In the genomic region with DNA sequence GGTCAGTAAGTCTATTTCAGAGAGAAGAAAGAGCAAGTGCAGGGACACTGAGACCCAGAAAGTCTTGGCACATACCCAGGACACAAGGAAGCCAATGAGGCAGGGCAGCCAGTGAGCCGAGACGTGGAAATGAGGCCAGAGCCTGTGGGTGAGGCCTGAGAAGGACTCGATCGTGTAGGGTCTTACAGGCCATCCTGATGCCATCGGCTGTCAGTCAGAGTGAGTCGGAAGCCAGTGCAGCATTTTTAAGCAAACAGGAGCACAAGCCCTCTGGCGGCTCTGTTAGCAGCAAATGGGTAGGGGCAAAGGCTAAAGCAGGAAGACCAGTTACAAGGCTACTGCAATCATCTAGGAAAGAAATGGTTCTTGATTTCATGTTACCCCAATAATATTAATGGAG, we compare ENCODE assay signal across 22 cellular contexts. TPM values are rescaled to one million over a fixed set of nuclear protein-coding genes. Genes with fewer than 3 reads are reported as not detected.
DNase-seq lines count a peak whose midpoint lies in the region; FAIRE-seq lines count a peak whose summit lies in the region.
"Had no signal": no experiment of that assay in that cellular context is flagged by ENCODE, and none has a peak within 500 bp of the region (broad histone marks: within the 10 kb centered on the region; RNA-seq: fewer than 3 reads in every experiment).

No MANE protein-coding gene starts in this region.

- FAIRE-seq in HTR-8/SVneo (lab: Jason Lieb, UNC): no peak
- FAIRE-seq: A204.1, GM12878, GM19239, H1 had no signal

- in situ Hi-C loops in G401 (cut with HindIII; ENCODE audit: low sequenced_read_pairs): no loop called here

- intact Hi-C loops in posterior vena cava (cut with DNase I): no loop called here

- DNase-seq in G401 (ENCODE audit: low spot score) (peak; percentile 18), cerebellar cortex (ENCODE audit: low spot score) (peak; percentile 9), kidney tubule cell (ENCODE audit: low spot score) (peak; percentile 52), posterior vena cava (ENCODE audit: low spot score) (peak; percentile 11), HTR-8/SVneo (ENCODE audit: insufficient read length, low spot score) (no peak), NCI-H187 treated with DMSO at 0.1 percent for 48 hours (lab: John Stamatoyannopoulos, UW) (no peak)
- no peak for DNase-seq in activated naive CD4-positive, alpha-beta T cell (lab: John Stamatoyannopoulos, UW)
- no peak for DNase-seq in activated T-cell treated with anti-CD3 and anti-CD28 coated beads, Interleukin-2, amount 50 U/mL, for 48 hours
- DNase-seq: Caco-2; CD4-positive, CD25-positive, alpha-beta regulatory T cell; CD8-positive, alpha-beta T cell; DMS153; DND-41; GDM1; GM23248; H7; HCEC 1CT had no signal

RNA-seq across cellular contexts. Expression of gene GJB3, which starts 6.0 kb away (rescaled TPM):
- total RNA-seq in G401 (2014; rRNA removed; shearing (Covaris generic)): not detected in 2 replicates
- total RNA-seq in posterior vena cava: not detected
- total RNA-seq: B cell; CD4-positive, CD25-positive, alpha-beta regulatory T cell; CD8-positive, alpha-beta T cell; GM12878 had no signal

RNA-seq across cellular contexts. Expression of gene GJB4, which starts 15.4 kb away (rescaled TPM):
- not detected in 2 replicates for total RNA-seq in G401 (2014; rRNA removed; shearing (Covaris generic))
- not detected for total RNA-seq in posterior vena cava
- total RNA-seq: B cell; Caco-2; CD4-positive, CD25-positive, alpha-beta regulatory T cell; CD8-positive, alpha-beta T cell; GM12878; GM23248; H7 had no signal

RNA-seq across cellular contexts. Expression of gene GJA4, which starts 17.8 kb away (rescaled TPM):
- not detected in 2 replicates for total RNA-seq in G401 (2014; rRNA removed; shearing (Covaris generic))
- 10 to 100 TPM; 21.8 to 26.8 TPM for total RNA-seq in posterior vena cava
- total RNA-seq: B cell; Caco-2; CD4-positive, CD25-positive, alpha-beta regulatory T cell; CD8-positive, alpha-beta T cell; GM23248 had no signal

RNA-seq across cellular contexts. Expression of gene GJB5, which starts 20.1 kb away (rescaled TPM):
- 0.24 TPM in 1 of 2 replicates, not detected in the other for total RNA-seq in G401 (2014; rRNA removed; shearing (Covaris generic))
- total RNA-seq in posterior vena cava: not detected
- total RNA-seq: B cell; Caco-2; CD4-positive, CD25-positive, alpha-beta regulatory T cell; CD8-positive, alpha-beta T cell; GM12878; GM23248 had no signal

Comparison
In these comparisons a context has a peak if more than half of its experiments do, and no peak if none do; other contexts are left out.
1. DNase-seq: peak in G401 (single experiment), cerebellar cortex (single experiment), kidney tubule cell (single experiment) and posterior vena cava (single experiment); none in activated naive CD4-positive, alpha-beta T cell (0 of 4), HTR-8/SVneo (single experiment), NCI-H187 treated with DMSO at 0.1 percent for 48 hours (single experiment) and activated T-cell treated with anti-CD3 and anti-CD28 coated beads, Interleukin-2, amount 50 U/mL, for 48 hours (0 of 2).
2. RNA of gene GJA4, which starts 17.8 kb away (total RNA-seq): 21.8 to 26.8 TPM in posterior vena cava; not detected in G401; every median in the first group is over 10 times any median in the second.